12 cellular contexts compared by ENCODE assay signal in the genomic region with DNA sequence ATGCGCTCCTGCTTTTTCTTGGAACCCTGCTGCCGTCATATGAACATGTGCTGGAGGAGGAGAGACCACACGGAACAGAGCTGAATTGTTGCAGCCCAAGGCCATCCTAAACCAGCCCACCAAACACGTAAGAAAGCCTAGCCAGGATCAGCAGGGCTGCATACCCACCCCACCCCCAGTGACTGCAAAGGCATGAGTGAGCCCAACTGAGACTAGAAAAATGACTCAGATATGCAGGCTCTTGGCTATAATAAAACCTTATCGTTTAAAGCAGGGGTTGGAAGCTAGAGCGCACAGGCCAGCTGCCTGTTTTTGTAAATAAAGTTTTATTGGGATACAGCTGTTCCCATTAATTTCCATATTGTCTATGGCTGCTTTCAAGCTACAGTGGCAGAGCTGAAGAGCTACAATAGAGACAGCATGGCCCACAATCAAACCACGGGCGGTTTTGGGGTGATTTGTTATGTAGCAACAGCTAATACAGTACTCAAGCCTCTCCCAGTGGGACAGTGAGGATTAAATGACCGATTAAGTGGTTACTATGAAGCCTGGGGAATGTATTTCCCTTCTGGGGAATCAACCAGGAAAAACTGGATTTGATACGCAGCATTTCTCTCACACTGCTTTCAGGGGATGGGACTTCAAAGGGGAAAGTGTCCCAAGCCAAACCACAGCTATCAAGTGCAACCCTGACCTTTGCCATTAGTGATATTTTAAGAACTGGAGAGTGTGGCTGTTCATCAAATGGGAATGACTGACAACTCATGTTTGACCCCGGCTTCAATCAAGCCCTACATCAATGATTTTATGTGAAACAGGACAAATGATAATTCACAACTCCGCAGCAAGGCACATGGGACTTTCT. TPM values are rescaled to one million over a fixed set of nuclear protein-coding genes. Genes with fewer than 3 reads are reported as not detected.
DNase-seq lines count a peak whose midpoint lies in the region; ATAC-seq and TF ChIP-seq lines count a peak whose summit lies in the region.
"Had no signal": no experiment of that assay in that cellular context is flagged by ENCODE, and none has a peak within 500 bp of the region (broad histone marks: within the 10 kb centered on the region; RNA-seq: fewer than 3 reads in every experiment).

No MANE protein-coding gene starts in this region.

- H3K27ac Mint-ChIP-seq in activated naive CD8-positive, alpha-beta T cell treated with anti-CD3 and anti-CD28 coated beads, Interleukin-2, amount 50 U/mL, for 24 hours = no peak overlapping the region
- no peak overlapping the region for H3K27ac Mint-ChIP-seq in T-cell
- H3K27ac Mint-ChIP-seq: activated naive CD8-positive, alpha-beta T cell treated with anti-CD3 and anti-CD28 coated beads for 36 hours had no signal

- no peaks in the 10 kb centered on the region for H3K27me3 ChIP-seq in skeletal muscle satellite cell (ENCODE audit: control insufficient read depth, insufficient read depth, low read length)
- no peaks in the 10 kb centered on the region for H3K27me3 ChIP-seq in prostate gland (replicated peaks; ENCODE audit: insufficient read depth)

- H3K4me3 Mint-ChIP-seq in activated naive CD8-positive, alpha-beta T cell treated with anti-CD3 and anti-CD28 coated beads, Interleukin-2, amount 50 U/mL, for 24 hours = no peak overlapping the region
- no peak overlapping the region for H3K4me3 Mint-ChIP-seq in T-cell
- H3K4me3 Mint-ChIP-seq: activated naive CD8-positive, alpha-beta T cell treated with anti-CD3 and anti-CD28 coated beads for 36 hours; naive thymus-derived CD8-positive, alpha-beta T cell had no signal

- no peak for ATAC-seq in activated naive CD8-positive, alpha-beta T cell treated with anti-CD3 and anti-CD28 coated beads, Interleukin-2, amount 50 U/mL, for 24 hours
- ATAC-seq in T-cell (replicated peaks in 1 of 4) = no peak
- ATAC-seq: naive thymus-derived CD8-positive, alpha-beta T cell had no signal

- H3K36me3 Mint-ChIP-seq in activated naive CD8-positive, alpha-beta T cell treated with anti-CD3 and anti-CD28 coated beads, Interleukin-2, amount 50 U/mL, for 24 hours (ENCODE audit: low read depth) = no peaks in the 10 kb centered on the region
- H3K36me3 Mint-ChIP-seq in T-cell = no peaks in the 10 kb centered on the region
- H3K36me3 Mint-ChIP-seq: activated naive CD8-positive, alpha-beta T cell treated with anti-CD3 and anti-CD28 coated beads for 36 hours; naive thymus-derived CD8-positive, alpha-beta T cell had no signal

- intact Hi-C loops in prostate gland (cut with DNase I) = no loop called here

- H3K27ac ChIP-seq in prostate gland = no peak overlapping the region

- H3K4me3 ChIP-seq in skeletal muscle satellite cell (ENCODE audit: low read length) (no peak overlapping the region), prostate gland (no peak overlapping the region)

- 74% methylated on average over 12 of the region's 12 CpGs for WGBS in prostate gland

- peak overlapping the region; percentile 33 for H3K4me2 ChIP-seq in skeletal muscle satellite cell (ENCODE audit: low read length)

- H3K9me3 ChIP-seq in skeletal muscle satellite cell (replicated peaks; ENCODE audit: low read length) (no peaks in the 10 kb centered on the region), prostate gland (no peaks in the 10 kb centered on the region)

- peaks cover 18% of the 10 kb centered on the region for H3K4me1 Mint-ChIP-seq in activated naive CD8-positive, alpha-beta T cell treated with anti-CD3 and anti-CD28 coated beads, Interleukin-2, amount 50 U/mL, for 24 hours
- peaks cover 9 to 22% (median 16%) of the 10 kb centered on the region in 3 donors for H3K4me1 Mint-ChIP-seq in T-cell

- peak; percentile 52 for DNase-seq in HCEC 1CT
- DNase-seq in SW480 (ENCODE audit: low spot score) = peak; percentile 70
- peak; percentile 85 for DNase-seq in foreskin melanocyte
- no peak for DNase-seq in inferior parietal cortex (ENCODE audit: extremely low spot score)
- no peak for DNase-seq in activated naive CD8-positive, alpha-beta T cell treated with anti-CD3 and anti-CD28 coated beads, Interleukin-2, amount 50 U/mL, for 24 hours
- DNase-seq in T-cell = no peak
- DNase-seq in prostate gland (ENCODE audit: low spot score) = no peak
- DNase-seq: activated CD4-positive, alpha-beta T cell treated with anti-CD3 and anti-CD28 coated beads for 4 hours; activated naive CD8-positive, alpha-beta T cell treated with anti-CD3 and anti-CD28 coated beads for 36 hours; GF-D8; naive thymus-derived CD8-positive, alpha-beta T cell had no signal

- no peaks in the 10 kb centered on the region for H3K9me3 Mint-ChIP-seq in activated naive CD8-positive, alpha-beta T cell treated with anti-CD3 and anti-CD28 coated beads, Interleukin-2, amount 50 U/mL, for 24 hours
- H3K9me3 Mint-ChIP-seq in T-cell = no peaks in the 10 kb centered on the region
- H3K9me3 Mint-ChIP-seq: activated naive CD8-positive, alpha-beta T cell treated with anti-CD3 and anti-CD28 coated beads for 36 hours had no signal

- TF ChIP-seq CTCF in prostate gland (IDR thresholded peaks at IDR 0.05) = no peak

- H3K4me1 ChIP-seq in skeletal muscle satellite cell (ENCODE audit: control insufficient read depth, insufficient read depth, low read length) (peaks cover 70% of the 10 kb centered on the region), prostate gland (replicated peaks) (peaks cover 15% of the 10 kb centered on the region)

- H3K36me3 ChIP-seq in skeletal muscle satellite cell (ENCODE audit: insufficient read depth, low read length) = peaks cover 13% of the 10 kb centered on the region
- no peaks in the 10 kb centered on the region for H3K36me3 ChIP-seq in prostate gland

- TF ChIP-seq POLR2A in prostate gland (IDR thresholded peaks at IDR 0.05) = no peak

- CTCF ChIA-PET in T-cell (lab: Charles Lee) = interaction anchor here (0.6 to 0.7 kb wide), 2 partner anchors 177 to 257 kb away, joined by 3 read pairs; no protein-coding TSS in a partner anchor

- H3K9ac ChIP-seq in skeletal muscle satellite cell (ENCODE audit: low read depth, low read length) = peak overlapping the region; percentile 40

- POLR2A ChIA-PET in T-cell (lab: Charles Lee) = no interaction called here

- H3K27me3 Mint-ChIP-seq in activated naive CD8-positive, alpha-beta T cell treated with anti-CD3 and anti-CD28 coated beads, Interleukin-2, amount 50 U/mL, for 24 hours = peaks cover 17% of the 10 kb centered on the region
- peaks cover 0 to 7% of the 10 kb centered on the region in 2 donors for H3K27me3 Mint-ChIP-seq in T-cell

RNA-seq across cellular contexts. Expression of gene SHB, which starts 6.3 kb away (rescaled TPM):
- 12.7 and 22.7 TPM in 2 replicates for total RNA-seq in skeletal muscle satellite cell (2012; rRNA removed)
- total RNA-seq in T-cell = 1 to 10 TPM; 1.2 to 1.5 (median 1.3) TPM
- total RNA-seq in prostate gland = 10 to 100 TPM; 53.2 to 54.8 TPM

Comparison
In these comparisons a context has a peak if more than half of its experiments do, and no peak if none do; other contexts are left out.
1. DNase-seq: peak in HCEC 1CT (single experiment), SW480 (single experiment) and foreskin melanocyte (single experiment); none in inferior parietal cortex (single experiment), activated naive CD8-positive, alpha-beta T cell treated with anti-CD3 and anti-CD28 coated beads, Interleukin-2, amount 50 U/mL, for 24 hours (single experiment), T-cell (0 of 34) and prostate gland (single experiment).
2. RNA of gene SHB, which starts 6.3 kb away (total RNA-seq): 53.2 to 54.8 TPM in prostate gland; 1.2 to 1.5 TPM in T-cell; every median in the first group is over 10 times any median in the second.